Comparison of ENCODE assay signal across 1 cellular context in the genomic region with DNA sequence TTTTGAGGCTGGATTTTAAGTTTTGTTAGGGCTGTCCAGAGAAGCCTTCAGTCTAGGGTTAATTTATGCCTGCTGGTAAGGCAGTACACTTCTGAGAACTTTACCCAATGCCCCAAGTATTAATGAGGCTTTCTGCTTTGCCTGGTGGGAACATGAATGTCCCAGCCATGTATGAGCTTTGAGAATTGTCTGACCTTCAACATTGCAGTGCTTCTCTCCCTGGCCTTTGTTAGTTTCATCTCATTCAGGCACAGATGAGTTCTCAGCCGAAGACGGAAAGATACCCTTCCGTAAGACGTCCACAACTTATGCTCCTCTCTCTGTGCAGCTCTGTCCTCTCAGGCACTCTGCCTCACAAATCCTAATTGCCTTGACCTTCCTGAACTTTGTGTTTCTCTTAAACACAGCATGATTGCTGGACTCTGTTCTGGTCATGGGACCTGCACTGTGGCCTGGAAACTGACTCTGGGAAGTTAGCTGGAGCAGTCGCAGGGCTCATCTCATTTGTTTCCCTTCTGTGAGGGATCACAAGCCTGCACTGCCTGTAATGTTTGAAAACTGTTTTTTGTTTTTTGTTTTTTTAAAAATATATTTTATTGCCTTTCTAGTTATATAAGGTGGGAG.
TF ChIP-seq lines count a peak whose summit lies in the region.

No MANE protein-coding gene starts in this region.

TF ChIP-seq in HepG2, 621 proteins besides CTCF, POLR2A, EP300 and RAD21 (continued from another document and continues in another):
- TF ChIP-seq MXD1 (CRISPR knock-in tag; IDR thresholded peaks at IDR 0.05), result no peak
- TF ChIP-seq ZNF543 (CRISPR knock-in tag; IDR thresholded peaks at IDR 0.05), result no peak
- TF ChIP-seq RFXAP (CRISPR knock-in tag; IDR thresholded peaks at IDR 0.05; ENCODE audit: borderline replicate concordance), result no peak
- TF ChIP-seq ZNF839 (CRISPR knock-in tag; IDR thresholded peaks at IDR 0.05; ENCODE audit: borderline replicate concordance), result no peak
- no peak for TF ChIP-seq NONO (IDR thresholded peaks at IDR 0.05)
- TF ChIP-seq NONO (CRISPR knock-in tag; conservative IDR thresholded peaks at IDR 0.05), result peak; percentile 72; the same call in 1 of the 2 replicates
- no peak for TF ChIP-seq ZNF3 (CRISPR knock-in tag; IDR thresholded peaks at IDR 0.05)
- TF ChIP-seq ATAD3A (CRISPR knock-in tag; IDR thresholded peaks at IDR 0.05), result no peak
- no peak for TF ChIP-seq ZNF101 (CRISPR knock-in tag; IDR thresholded peaks at IDR 0.05; ENCODE audit: borderline replicate concordance, low read depth)
- TF ChIP-seq FOXC1 (CRISPR knock-in tag; IDR thresholded peaks at IDR 0.05; ENCODE audit: borderline replicate concordance), result no peak
- TF ChIP-seq, protein P1, sequence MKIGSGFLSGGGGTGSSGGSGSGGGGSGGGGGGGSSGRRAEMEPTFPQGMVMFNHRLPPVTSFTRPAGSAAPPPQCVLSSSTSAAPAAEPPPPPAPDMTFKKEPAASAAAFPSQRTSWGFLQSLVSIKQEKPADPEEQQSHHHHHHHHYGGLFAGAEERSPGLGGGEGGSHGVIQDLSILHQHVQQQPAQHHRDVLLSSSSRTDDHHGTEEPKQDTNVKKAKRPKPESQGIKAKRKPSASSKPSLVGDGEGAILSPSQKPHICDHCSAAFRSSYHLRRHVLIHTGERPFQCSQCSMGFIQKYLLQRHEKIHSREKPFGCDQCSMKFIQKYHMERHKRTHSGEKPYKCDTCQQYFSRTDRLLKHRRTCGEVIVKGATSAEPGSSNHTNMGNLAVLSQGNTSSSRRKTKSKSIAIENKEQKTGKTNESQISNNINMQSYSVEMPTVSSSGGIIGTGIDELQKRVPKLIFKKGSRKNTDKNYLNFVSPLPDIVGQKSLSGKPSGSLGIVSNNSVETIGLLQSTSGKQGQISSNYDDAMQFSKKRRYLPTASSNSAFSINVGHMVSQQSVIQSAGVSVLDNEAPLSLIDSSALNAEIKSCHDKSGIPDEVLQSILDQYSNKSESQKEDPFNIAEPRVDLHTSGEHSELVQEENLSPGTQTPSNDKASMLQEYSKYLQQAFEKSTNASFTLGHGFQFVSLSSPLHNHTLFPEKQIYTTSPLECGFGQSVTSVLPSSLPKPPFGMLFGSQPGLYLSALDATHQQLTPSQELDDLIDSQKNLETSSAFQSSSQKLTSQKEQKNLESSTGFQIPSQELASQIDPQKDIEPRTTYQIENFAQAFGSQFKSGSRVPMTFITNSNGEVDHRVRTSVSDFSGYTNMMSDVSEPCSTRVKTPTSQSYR (CRISPR knock-in tag; IDR thresholded peaks at IDR 0.05; ENCODE audit: borderline replicate concordance), result no peak
- TF ChIP-seq ZNF841 (CRISPR knock-in tag; IDR thresholded peaks at IDR 0.05; ENCODE audit: borderline replicate concordance), result no peak
- no peak for TF ChIP-seq TBX3 (IDR thresholded peaks at IDR 0.05; ENCODE audit: borderline replicate concordance)
- peak; percentile 91 for TF ChIP-seq HNF1B (CRISPR knock-in tag; IDR thresholded peaks at IDR 0.05)
- no peak for TF ChIP-seq ZNF549 (CRISPR knock-in tag; IDR thresholded peaks at IDR 0.05)
- TF ChIP-seq, protein P2, sequence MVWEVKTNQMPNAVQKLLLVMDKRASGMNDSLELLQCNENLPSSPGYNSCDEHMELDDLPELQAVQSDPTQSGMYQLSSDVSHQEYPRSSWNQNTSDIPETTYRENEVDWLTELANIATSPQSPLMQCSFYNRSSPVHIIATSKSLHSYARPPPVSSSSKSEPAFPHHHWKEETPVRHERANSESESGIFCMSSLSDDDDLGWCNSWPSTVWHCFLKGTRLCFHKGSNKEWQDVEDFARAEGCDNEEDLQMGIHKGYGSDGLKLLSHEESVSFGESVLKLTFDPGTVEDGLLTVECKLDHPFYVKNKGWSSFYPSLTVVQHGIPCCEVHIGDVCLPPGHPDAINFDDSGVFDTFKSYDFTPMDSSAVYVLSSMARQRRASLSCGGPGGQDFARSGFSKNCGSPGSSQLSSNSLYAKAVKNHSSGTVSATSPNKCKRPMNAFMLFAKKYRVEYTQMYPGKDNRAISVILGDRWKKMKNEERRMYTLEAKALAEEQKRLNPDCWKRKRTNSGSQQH (CRISPR knock-in tag; IDR thresholded peaks at IDR 0.05; ENCODE audit: low read depth), result no peak
- TF ChIP-seq SAFB2 (CRISPR knock-in tag; IDR thresholded peaks at IDR 0.05; ENCODE audit: borderline replicate concordance, low read depth), result no peak
- TF ChIP-seq HNRNPUL1 (IDR thresholded peaks at IDR 0.05; ENCODE audit: low read depth, low read length), result no peak
- no peak for TF ChIP-seq ZBTB8A (CRISPR knock-in tag; IDR thresholded peaks at IDR 0.05; ENCODE audit: borderline replicate concordance, low read depth)
- no peak for TF ChIP-seq SKI (IDR thresholded peaks at IDR 0.05; ENCODE audit: partially characterized antibody)
- TF ChIP-seq PATZ1 (CRISPR knock-in tag; IDR thresholded peaks at IDR 0.05), result peak; percentile 53; the same call in 1 of the 2 replicates
- no peak for TF ChIP-seq TAF15 (IDR thresholded peaks at IDR 0.05; ENCODE audit: low read depth, low read length, poor library complexity, severe bottlenecking)
- TF ChIP-seq SYNCRIP (IDR thresholded peaks at IDR 0.05; ENCODE audit: insufficient read depth, low read depth, low read length), result no peak
- TF ChIP-seq, protein P3, sequence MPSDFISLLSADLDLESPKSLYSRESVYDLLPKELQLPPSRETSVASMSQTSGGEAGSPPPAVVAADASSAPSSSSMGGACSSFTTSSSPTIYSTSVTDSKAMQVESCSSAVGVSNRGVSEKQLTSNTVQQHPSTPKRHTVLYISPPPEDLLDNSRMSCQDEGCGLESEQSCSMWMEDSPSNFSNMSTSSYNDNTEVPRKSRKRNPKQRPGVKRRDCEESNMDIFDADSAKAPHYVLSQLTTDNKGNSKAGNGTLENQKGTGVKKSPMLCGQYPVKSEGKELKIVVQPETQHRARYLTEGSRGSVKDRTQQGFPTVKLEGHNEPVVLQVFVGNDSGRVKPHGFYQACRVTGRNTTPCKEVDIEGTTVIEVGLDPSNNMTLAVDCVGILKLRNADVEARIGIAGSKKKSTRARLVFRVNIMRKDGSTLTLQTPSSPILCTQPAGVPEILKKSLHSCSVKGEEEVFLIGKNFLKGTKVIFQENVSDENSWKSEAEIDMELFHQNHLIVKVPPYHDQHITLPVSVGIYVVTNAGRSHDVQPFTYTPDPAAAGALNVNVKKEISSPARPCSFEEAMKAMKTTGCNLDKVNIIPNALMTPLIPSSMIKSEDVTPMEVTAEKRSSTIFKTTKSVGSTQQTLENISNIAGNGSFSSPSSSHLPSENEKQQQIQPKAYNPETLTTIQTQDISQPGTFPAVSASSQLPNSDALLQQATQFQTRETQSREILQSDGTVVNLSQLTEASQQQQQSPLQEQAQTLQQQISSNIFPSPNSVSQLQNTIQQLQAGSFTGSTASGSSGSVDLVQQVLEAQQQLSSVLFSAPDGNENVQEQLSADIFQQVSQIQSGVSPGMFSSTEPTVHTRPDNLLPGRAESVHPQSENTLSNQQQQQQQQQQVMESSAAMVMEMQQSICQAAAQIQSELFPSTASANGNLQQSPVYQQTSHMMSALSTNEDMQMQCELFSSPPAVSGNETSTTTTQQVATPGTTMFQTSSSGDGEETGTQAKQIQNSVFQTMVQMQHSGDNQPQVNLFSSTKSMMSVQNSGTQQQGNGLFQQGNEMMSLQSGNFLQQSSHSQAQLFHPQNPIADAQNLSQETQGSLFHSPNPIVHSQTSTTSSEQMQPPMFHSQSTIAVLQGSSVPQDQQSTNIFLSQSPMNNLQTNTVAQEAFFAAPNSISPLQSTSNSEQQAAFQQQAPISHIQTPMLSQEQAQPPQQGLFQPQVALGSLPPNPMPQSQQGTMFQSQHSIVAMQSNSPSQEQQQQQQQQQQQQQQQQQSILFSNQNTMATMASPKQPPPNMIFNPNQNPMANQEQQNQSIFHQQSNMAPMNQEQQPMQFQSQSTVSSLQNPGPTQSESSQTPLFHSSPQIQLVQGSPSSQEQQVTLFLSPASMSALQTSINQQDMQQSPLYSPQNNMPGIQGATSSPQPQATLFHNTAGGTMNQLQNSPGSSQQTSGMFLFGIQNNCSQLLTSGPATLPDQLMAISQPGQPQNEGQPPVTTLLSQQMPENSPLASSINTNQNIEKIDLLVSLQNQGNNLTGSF (CRISPR knock-in tag; IDR thresholded peaks at IDR 0.05), result no peak
- no peak for TF ChIP-seq ZSCAN25 (CRISPR knock-in tag; IDR thresholded peaks at IDR 0.05)
- no peak for TF ChIP-seq ZNF446 (CRISPR knock-in tag; IDR thresholded peaks at IDR 0.05)
- TF ChIP-seq KLF15 (CRISPR knock-in tag; IDR thresholded peaks at IDR 0.05; ENCODE audit: borderline replicate concordance), result no peak
- TF ChIP-seq NCOR1 (IDR thresholded peaks at IDR 0.05; ENCODE audit: borderline replicate concordance, low read length), result peak; percentile 76
- TF ChIP-seq THAP11 (CRISPR knock-in tag; IDR thresholded peaks at IDR 0.05), result peak; percentile 56
- no peak for TF ChIP-seq ZNF572 (CRISPR knock-in tag; IDR thresholded peaks at IDR 0.05)
- TF ChIP-seq EHMT2 (IDR thresholded peaks at IDR 0.05; ENCODE audit: borderline replicate concordance, low read depth, low read length), result no peak
- TF ChIP-seq ZNF501 (CRISPR knock-in tag; IDR thresholded peaks at IDR 0.05), result 0 out of 2 replicates have a peak, but pooled peaks have one; percentile 33
- TF ChIP-seq, protein P4, sequence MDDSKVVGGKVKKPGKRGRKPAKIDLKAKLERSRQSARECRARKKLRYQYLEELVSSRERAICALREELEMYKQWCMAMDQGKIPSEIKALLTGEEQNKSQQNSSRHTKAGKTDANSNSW (CRISPR knock-in tag; IDR thresholded peaks at IDR 0.05; ENCODE audit: borderline replicate concordance), result no peak
- TF ChIP-seq, protein P5, sequence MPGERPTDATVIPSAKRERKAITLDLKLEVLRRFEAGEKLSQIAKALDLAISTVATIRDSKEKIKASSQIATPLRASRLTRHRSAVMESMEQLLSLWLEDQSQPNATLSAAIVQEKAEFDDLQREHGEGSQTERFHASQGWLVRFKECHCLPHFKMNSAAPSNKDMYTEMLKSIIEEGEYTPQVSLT (CRISPR knock-in tag; IDR thresholded peaks at IDR 0.05; ENCODE audit: borderline replicate concordance, low read depth), result no peak
- TF ChIP-seq, protein P6, sequence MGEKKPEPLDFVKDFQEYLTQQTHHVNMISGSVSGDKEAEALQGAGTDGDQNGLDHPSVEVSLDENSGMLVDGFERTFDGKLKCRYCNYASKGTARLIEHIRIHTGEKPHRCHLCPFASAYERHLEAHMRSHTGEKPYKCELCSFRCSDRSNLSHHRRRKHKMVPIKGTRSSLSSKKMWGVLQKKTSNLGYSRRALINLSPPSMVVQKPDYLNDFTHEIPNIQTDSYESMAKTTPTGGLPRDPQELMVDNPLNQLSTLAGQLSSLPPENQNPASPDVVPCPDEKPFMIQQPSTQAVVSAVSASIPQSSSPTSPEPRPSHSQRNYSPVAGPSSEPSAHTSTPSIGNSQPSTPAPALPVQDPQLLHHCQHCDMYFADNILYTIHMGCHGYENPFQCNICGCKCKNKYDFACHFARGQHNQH (CRISPR knock-in tag; IDR thresholded peaks at IDR 0.05), result peak; percentile 77; the same call in 1 of the 2 replicates
- peak; percentile 90; the same call in 1 of the 2 replicates for TF ChIP-seq FOXO1 (CRISPR knock-in tag; IDR thresholded peaks at IDR 0.05)
- TF ChIP-seq, protein P7, sequence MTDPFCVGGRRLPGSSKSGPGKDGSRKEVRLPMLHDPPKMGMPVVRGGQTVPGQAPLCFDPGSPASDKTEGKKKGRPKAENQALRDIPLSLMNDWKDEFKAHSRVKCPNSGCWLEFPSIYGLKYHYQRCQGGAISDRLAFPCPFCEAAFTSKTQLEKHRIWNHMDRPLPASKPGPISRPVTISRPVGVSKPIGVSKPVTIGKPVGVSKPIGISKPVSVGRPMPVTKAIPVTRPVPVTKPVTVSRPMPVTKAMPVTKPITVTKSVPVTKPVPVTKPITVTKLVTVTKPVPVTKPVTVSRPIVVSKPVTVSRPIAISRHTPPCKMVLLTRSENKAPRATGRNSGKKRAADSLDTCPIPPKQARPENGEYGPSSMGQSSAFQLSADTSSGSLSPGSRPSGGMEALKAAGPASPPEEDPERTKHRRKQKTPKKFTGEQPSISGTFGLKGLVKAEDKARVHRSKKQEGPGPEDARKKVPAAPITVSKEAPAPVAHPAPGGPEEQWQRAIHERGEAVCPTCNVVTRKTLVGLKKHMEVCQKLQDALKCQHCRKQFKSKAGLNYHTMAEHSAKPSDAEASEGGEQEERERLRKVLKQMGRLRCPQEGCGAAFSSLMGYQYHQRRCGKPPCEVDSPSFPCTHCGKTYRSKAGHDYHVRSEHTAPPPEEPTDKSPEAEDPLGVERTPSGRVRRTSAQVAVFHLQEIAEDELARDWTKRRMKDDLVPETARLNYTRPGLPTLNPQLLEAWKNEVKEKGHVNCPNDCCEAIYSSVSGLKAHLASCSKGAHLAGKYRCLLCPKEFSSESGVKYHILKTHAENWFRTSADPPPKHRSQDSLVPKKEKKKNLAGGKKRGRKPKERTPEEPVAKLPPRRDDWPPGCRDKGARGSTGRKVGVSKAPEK (CRISPR knock-in tag; IDR thresholded peaks at IDR 0.05; ENCODE audit: borderline replicate concordance), result no peak
- TF ChIP-seq ZNF235 (CRISPR knock-in tag; IDR thresholded peaks at IDR 0.05; ENCODE audit: borderline replicate concordance), result no peak
